16 cellular contexts compared by ENCODE assay signal in genomic region chr1:185824106-185824505, GRCh38.
DNase-seq lines count a peak whose midpoint lies in the region; ATAC-seq and TF ChIP-seq lines count a peak whose summit lies in the region.
"Had no signal": no experiment of that assay in that cellular context is flagged by ENCODE, and none has a peak within 500 bp of the region (broad histone marks: within the 10 kb centered on the region; RNA-seq: fewer than 3 reads in every experiment).

No MANE protein-coding gene starts in this region.

- peaks cover 3% of the 10 kb centered on the region for H3K79me1 ChIP-seq in mesenchymal stem cell (replicated peaks; ENCODE audit: low read length, poor library complexity, severe bottlenecking)

- DNase-seq in H4 (ENCODE audit: low spot score) (peak; percentile 30), mesenchymal stem cell (peak; percentile 64), AG20443 (ENCODE audit: low spot score) (no peak), ACHN (no peak)
- DNase-seq: CD4-positive, alpha-beta memory T cell; DMS79; GOT3; NCI-H1092 treated with DMSO at 0.1 percent for 48 hours; NCI-H2081; NCI-H446 treated with DMSO at 0.1 percent for 48 hours; NCI-H69; NK-92 treated with Interleukin-12 subunit alpha and Interleukin-12 subunit beta, amount 100 ng/mL, for 24 hours; SHP77 treated with DMSO at 0.1 percent for 48 hours had no signal

- peak overlapping the region; percentile 68 for H3K9ac ChIP-seq in mesenchymal stem cell (ENCODE audit: low read length)

- no peak overlapping the region for H3K4ac ChIP-seq in mesenchymal stem cell (ENCODE audit: low read depth in 1 of 2, low read length in 2 of 2)

- H2AFZ ChIP-seq in mesenchymal stem cell (ENCODE audit: low read depth, low read length) = no peak overlapping the region

- ATAC-seq in SK-N-SH treated with all-trans-retinoic acid at 6 μM for 48 hours (peak; percentile 62), HG02938 (IDR thresholded peaks at IDR 0.05; ENCODE audit: unreplicated experiment) (no peak), HG03571 (IDR thresholded peaks at IDR 0.05; ENCODE audit: unreplicated experiment) (no peak)

- H2BK120ac ChIP-seq in mesenchymal stem cell (ENCODE audit: low read depth, low read length) = no peak overlapping the region

- H3K27ac ChIP-seq in mesenchymal stem cell (ENCODE audit: low read length, poor library complexity, severe bottlenecking) = no peak overlapping the region

- H2BK12ac ChIP-seq in mesenchymal stem cell (ENCODE audit: low read length in 2 of 2) = no peak overlapping the region

- H3K14ac ChIP-seq in mesenchymal stem cell (ENCODE audit: low read length in 2 of 2) = no peak overlapping the region

- H4K8ac ChIP-seq in mesenchymal stem cell (ENCODE audit: low read length) = no peak overlapping the region

- H2BK5ac ChIP-seq in mesenchymal stem cell (ENCODE audit: low read depth, low read length, poor library complexity, severe bottlenecking) = no peak overlapping the region

- no peak overlapping the region for H2AK5ac ChIP-seq in mesenchymal stem cell (ENCODE audit: low read length, severe bottlenecking)

- in situ Hi-C loops in ACHN (cut with HindIII; ENCODE audit: low pct_ligation_motif_present, low pct_unique_long_range_greater_than_20kb, low sequenced_read_pairs) = no loop called here

- WGBS in mesenchymal stem cell = no CpG with 5 or more reads among the region's 1 CpG

- no peak overlapping the region for H4K91ac ChIP-seq in mesenchymal stem cell (ENCODE audit: low read length)

- H3K4me3 ChIP-seq in mesenchymal stem cell (ENCODE audit: insufficient read depth in 1 of 2, low read depth in 1 of 2, low read length in 2 of 2) = no peak overlapping the region

- no peak overlapping the region for H3K23ac ChIP-seq in mesenchymal stem cell (ENCODE audit: low read length in 2 of 2)

- H3K27me3 ChIP-seq in mesenchymal stem cell (ENCODE audit: control insufficient read depth in 1 of 2, insufficient read depth in 1 of 2, low read length in 2 of 2) = no peaks in the 10 kb centered on the region

- H3K18ac ChIP-seq in mesenchymal stem cell (ENCODE audit: low read depth in 1 of 2, low read length in 2 of 2) = no peak overlapping the region

- H3K4me1 ChIP-seq in mesenchymal stem cell (ENCODE audit: control insufficient read depth, insufficient read depth, low read depth, low read length) = no peaks in the 10 kb centered on the region

- H3K9me3 ChIP-seq in mesenchymal stem cell (ENCODE audit: control insufficient read depth, low read length) = no peaks in the 10 kb centered on the region

- H2BK15ac ChIP-seq in mesenchymal stem cell (ENCODE audit: low read depth, poor library complexity, severe bottlenecking) = no peak overlapping the region

- peaks cover 0 to 3% of the 10 kb centered on the region in 2 experiments for H3K36me3 ChIP-seq in mesenchymal stem cell (ENCODE audit: control insufficient read depth in 1 of 2, insufficient read depth in 2 of 2, low read depth in 1 of 2, low read length in 2 of 2)

- no peak overlapping the region for H3K4me2 ChIP-seq in mesenchymal stem cell (ENCODE audit: low read length, poor library complexity, severe bottlenecking)

TF ChIP-seq in SK-N-SH treated with all-trans-retinoic acid at 6 μM for 48 hours, 23 proteins besides CTCF, POLR2A, EP300 and RAD21:
- TF ChIP-seq TCF4 (CRISPR knock-in tag; IDR thresholded peaks at IDR 0.05; ENCODE audit: borderline replicate concordance) (no peak), SNAI2 (CRISPR knock-in tag; IDR thresholded peaks at IDR 0.05) (no peak), ARNTL (CRISPR knock-in tag; IDR thresholded peaks at IDR 0.05; ENCODE audit: borderline replicate concordance, low read depth) (no peak), RARB (CRISPR knock-in tag; IDR thresholded peaks at IDR 0.05) (no peak), CREB5 (CRISPR knock-in tag; IDR thresholded peaks at IDR 0.05; ENCODE audit: low read depth) (no peak), PATZ1 (CRISPR knock-in tag; IDR thresholded peaks at IDR 0.05; ENCODE audit: borderline replicate concordance) (no peak), ZFP30 (CRISPR knock-in tag; IDR thresholded peaks at IDR 0.05) (no peak), ZNF70 (CRISPR knock-in tag; IDR thresholded peaks at IDR 0.05) (no peak), ZNF565 (CRISPR knock-in tag; conservative IDR thresholded peaks at IDR 0.05; ENCODE audit: low read depth) (no peak), CSRNP3 (CRISPR knock-in tag; IDR thresholded peaks at IDR 0.05) (no peak), PPARA (CRISPR knock-in tag; IDR thresholded peaks at IDR 0.05; ENCODE audit: borderline replicate concordance) (no peak), POU6F1 (CRISPR knock-in tag; IDR thresholded peaks at IDR 0.05; ENCODE audit: borderline replicate concordance, low read depth) (no peak), ISL1 (CRISPR knock-in tag; IDR thresholded peaks at IDR 0.05) (no peak), OSR1 (CRISPR knock-in tag; IDR thresholded peaks at IDR 0.05) (no peak)
TF ChIP-seq in SK-N-SH treated with all-trans-retinoic acid at 6 μM for 48 hours: peak in this region for 0.

Comparison
In these comparisons a context has a peak if more than half of its experiments do, and no peak if none do; other contexts are left out.
1. DNase-seq: peak in H4 (single experiment) and mesenchymal stem cell (single experiment); none in AG20443 (single experiment) and ACHN (single experiment).